Comparison of ENCODE assay signal across 11 cellular contexts in genomic region chr22:46971141-46971775, GRCh38.
A peak's percentile ranks its signal among the peaks of the same experiment; 100 is the strongest.
DNase-seq lines count a peak whose midpoint lies in the region; ATAC-seq and TF ChIP-seq lines count a peak whose summit lies in the region.
"Had no signal": no experiment of that assay in that cellular context is flagged by ENCODE, and none has a peak within 500 bp of the region (broad histone marks: within the 10 kb centered on the region; RNA-seq: fewer than 3 reads in every experiment).

No MANE protein-coding gene starts in this region.

- H3K18ac ChIP-seq in IMR-90 (ENCODE audit: low read depth, low read length), result no peak overlapping the region

- H2BK120ac ChIP-seq in IMR-90 (ENCODE audit: low read depth, low read length), result no peak overlapping the region

- no peak overlapping the region for H3K23ac ChIP-seq in IMR-90 (ENCODE audit: low read depth, low read length)

- 51% methylated on average over 7 of the region's 16 CpGs; no CpG with 5 or more reads in 1 of the 2 experiments for WGBS in IMR-90 (ENCODE audit: extremely low coverage in 2 of 2, insufficient read length in 1 of 2), 2 experiments

- H2BK15ac ChIP-seq in IMR-90 (ENCODE audit: low read depth, low read length), result no peak overlapping the region

- no peak overlapping the region for H3K14ac ChIP-seq in IMR-90 (replicated peaks; ENCODE audit: low read depth, low read length)

- H3K27ac ChIP-seq in IMR-90 (ENCODE audit: insufficient read depth, low read length), result no peak overlapping the region

- no peak for TF ChIP-seq CTCF in IMR-90 (conservative IDR thresholded peaks at IDR 0.05; ENCODE audit: low read depth, low read length)
- no peak for TF ChIP-seq CTCF in astrocyte of the spinal cord (IDR thresholded peaks at IDR 0.05; ENCODE audit: low read depth, low read length)

- H4K20me1 ChIP-seq in IMR-90 (ENCODE audit: insufficient read depth, low read length), result peaks cover 7% of the 10 kb centered on the region

- no peak overlapping the region for H3K4ac ChIP-seq in IMR-90 (ENCODE audit: low read depth, low read length)

- H4K91ac ChIP-seq in IMR-90 (ENCODE audit: insufficient read depth, low read depth, low read length), result no peak overlapping the region

- BruUV-seq in IMR-90 (replicated peaks; lab: Mats Ljungman, UMichigan), result no TSS peak

- H2BK5ac ChIP-seq in IMR-90 (ENCODE audit: low read depth, low read length, poor library complexity, severe bottlenecking), result no peak overlapping the region

- H2AK5ac ChIP-seq in IMR-90 (ENCODE audit: low read depth, low read length), result no peak overlapping the region

- no peak for TF ChIP-seq POLR2A in IMR-90 (IDR thresholded peaks at IDR 0.05; ENCODE audit: low read depth, low read length)

- peak overlapping the region; percentile 14 for H2AFZ ChIP-seq in IMR-90 (replicated peaks; ENCODE audit: low read length, poor library complexity)

- H3K79me1 ChIP-seq in IMR-90 (ENCODE audit: low read depth in 1 of 2, low read length in 2 of 2), result peaks cover 3 to 24% of the 10 kb centered on the region in 2 experiments

- dilution Hi-C loops in IMR-90 (cut with HindIII; ENCODE audit: low sequenced_read_pairs, unreplicated experiment), result no loop called here

- H2BK20ac ChIP-seq in IMR-90 (ENCODE audit: low read depth, low read length), result no peak overlapping the region

- H3K4me3 ChIP-seq in IMR-90 (ENCODE audit: insufficient read depth, low read depth, low read length) (no peak overlapping the region), astrocyte of the spinal cord (ENCODE audit: low read depth, low read length) (no peak overlapping the region)

- H3K36me3 ChIP-seq in IMR-90 (ENCODE audit: control insufficient read depth, insufficient read depth, low read length), result peaks cover 8% of the 10 kb centered on the region; the same call in 1 of the 2 replicates

- TF ChIP-seq RAD21 in IMR-90 (IDR thresholded peaks at IDR 0.05; ENCODE audit: low read length), result no peak

- intact Hi-C loops in IMR-90 (cut with micrococcal nuclease), result no loop called here

- H4K8ac ChIP-seq in IMR-90 (ENCODE audit: low read depth in 2 of 2, low read length in 2 of 2), result no peak overlapping the region

- H2AK9ac ChIP-seq in IMR-90 (replicated peaks; ENCODE audit: low read depth, low read length, poor library complexity), result peak overlapping the region; percentile 66

- no peak overlapping the region for H4K5ac ChIP-seq in IMR-90 (ENCODE audit: low read depth, low read length)

- H3K4me1 ChIP-seq in IMR-90 (ENCODE audit: control insufficient read depth, insufficient read depth, low read length), result peaks cover 9% of the 10 kb centered on the region

- no peak overlapping the region for H3K56ac ChIP-seq in IMR-90 (ENCODE audit: extremely low read depth, insufficient read depth, low read length)

- H3K9me3 ChIP-seq in IMR-90 (ENCODE audit: control insufficient read depth, insufficient read depth, low read length), result no peaks in the 10 kb centered on the region

- CTCF ChIA-PET in IMR-90 (lab: Yijun Ruan, JAX), result no interaction called here

- POLR2A ChIA-PET in IMR-90 (lab: Charles Lee; ENCODE audit: unreplicated experiment), result no interaction called here

- no peaks in the 10 kb centered on the region for H3K27me3 ChIP-seq in IMR-90 (ENCODE audit: control insufficient read depth, insufficient read depth, low read length)

- no peak overlapping the region for H3K9ac ChIP-seq in IMR-90 (ENCODE audit: low read depth, low read length)

- H3K4me2 ChIP-seq in IMR-90 (ENCODE audit: low read depth, low read length), result no peak overlapping the region

- in situ Hi-C loops in IMR-90 (cut with MboI; ENCODE audit: low sequenced_read_pairs), result no loop called here
- in situ Hi-C loops in astrocyte of the spinal cord (cut with HindIII; ENCODE audit: low sequenced_read_pairs), result no loop called here

- H3K9me1 ChIP-seq in IMR-90 (ENCODE audit: insufficient read depth, low read length), result peaks cover 19% of the 10 kb centered on the region; the same call in 1 of the 2 replicates

- DNase-seq in IMR-90 (peak; percentile 83), astrocyte of the spinal cord (ENCODE audit: low read depth, low spot score) (peak; percentile 56), hippocampal formation (lab: John Stamatoyannopoulos, UW) (peak; percentile 20 to 29), pulmonary artery endothelial cell (ENCODE audit: low read depth, low spot score) (peak; percentile 88)
- no peak for DNase-seq in stimulated activated naive CD4-positive, alpha-beta T cell treated with Interleukin-2 at 50 U/mL for 16 hours (lab: John Stamatoyannopoulos, UW)
- no peak for DNase-seq in stimulated activated CD4-positive, alpha-beta T cell treated with anti-CD3 and anti-CD28 coated beads, Interleukin-2, amount 100 ng/mL, for 48 hours
- DNase-seq: activated T-cell treated with anti-CD3 and anti-CD28 coated beads, Interleukin-2, amount 50 U/mL, for 24 hours; stimulated activated CD4-positive, alpha-beta T cell treated with anti-CD3 and anti-CD28 coated beads, Interleukin-4, amount 100 ng/mL, for 1 hour had no signal

- ATAC-seq in IMR-90 (ENCODE audit: low read depth), result peak; percentile 85
- ATAC-seq in HG03439 (IDR thresholded peaks at IDR 0.05; ENCODE audit: unreplicated experiment), result no peak
- no peak for ATAC-seq in HG02623 (IDR thresholded peaks at IDR 0.05; ENCODE audit: unreplicated experiment)
- ATAC-seq: Panc1 had no signal

TF ChIP-seq in IMR-90, 13 proteins besides CTCF, POLR2A, EP300 and RAD21:
- TF ChIP-seq RCOR1 (IDR thresholded peaks at IDR 0.05; ENCODE audit: insufficient replicate concordance, low read length), result no peak
- no peak for TF ChIP-seq CEBPB (IDR thresholded peaks at IDR 0.05; ENCODE audit: low read depth, low read length)
- no peak for TF ChIP-seq NFE2L2 (IDR thresholded peaks at IDR 0.05; ENCODE audit: low read depth, low read length)
- TF ChIP-seq MAFK (IDR thresholded peaks at IDR 0.05; ENCODE audit: low read depth, low read length), result no peak
- TF ChIP-seq FOS (IDR thresholded peaks at IDR 0.05; ENCODE audit: low read depth, low read length), result no peak
- TF ChIP-seq MAZ (IDR thresholded peaks at IDR 0.05; ENCODE audit: borderline replicate concordance, low read depth, low read length), result no peak
- TF ChIP-seq USF2 (IDR thresholded peaks at IDR 0.05; ENCODE audit: low read depth, low read length), result no peak
- no peak for TF ChIP-seq MXI1 (IDR thresholded peaks at IDR 0.05; ENCODE audit: borderline replicate concordance, low read depth, low read length)
- TF ChIP-seq RFX5 (IDR thresholded peaks at IDR 0.05; ENCODE audit: low read depth, low read length), result no peak
- TF ChIP-seq CHD1 (IDR thresholded peaks at IDR 0.05; ENCODE audit: low read depth, low read length), result no peak
- TF ChIP-seq ELK1 (IDR thresholded peaks at IDR 0.05; ENCODE audit: borderline replicate concordance, low read depth, low read length), result no peak

Comparison
In these comparisons a context has a peak if more than half of its experiments do, and no peak if none do; other contexts are left out.
1. DNase-seq: peak in IMR-90 (single experiment), astrocyte of the spinal cord (single experiment), hippocampal formation (2 of 2) and pulmonary artery endothelial cell (single experiment); none in stimulated activated naive CD4-positive, alpha-beta T cell treated with Interleukin-2 at 50 U/mL for 16 hours (single experiment) and stimulated activated CD4-positive, alpha-beta T cell treated with anti-CD3 and anti-CD28 coated beads, Interleukin-2, amount 100 ng/mL, for 48 hours (0 of 2).